ENCODE assay signal across 2 cellular contexts in the genomic region with DNA sequence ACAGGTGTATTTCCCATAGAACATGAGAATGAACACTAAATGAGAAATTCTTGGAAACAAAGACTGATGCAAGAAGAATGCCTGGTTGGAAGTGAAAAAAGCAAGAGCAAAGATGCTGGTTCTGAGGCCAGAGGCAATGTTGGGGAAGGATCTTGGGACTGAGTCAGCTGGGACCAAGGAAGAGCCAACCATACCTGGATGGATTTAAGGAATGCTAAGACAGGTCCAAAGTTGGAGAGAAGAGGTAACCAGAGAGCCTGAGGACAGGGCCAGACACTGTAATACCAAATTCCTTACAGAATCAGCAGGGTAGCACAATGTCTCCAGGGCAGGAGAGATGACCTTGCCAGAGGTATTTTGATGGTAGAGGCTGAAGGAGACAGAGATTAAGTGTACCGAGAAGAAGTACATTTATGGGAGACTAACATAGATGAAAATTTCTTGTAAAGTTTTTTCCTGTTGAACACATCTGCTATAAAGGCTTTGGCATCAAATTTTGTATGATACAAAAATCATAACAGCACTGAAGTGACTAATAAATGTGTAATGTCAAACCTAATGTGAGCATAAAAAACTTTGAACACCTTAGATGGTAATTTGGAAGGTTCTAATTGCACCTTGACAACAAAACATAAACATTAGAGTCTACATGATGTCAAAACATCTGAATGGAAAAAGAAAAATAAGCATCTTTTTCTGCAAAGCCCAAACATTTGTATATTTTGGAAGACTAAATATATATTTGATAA.
TF ChIP-seq lines count a peak whose summit lies in the region.

No MANE protein-coding gene starts in this region.

TF ChIP-seq in IMR-90, 13 proteins besides CTCF, POLR2A, EP300 and RAD21:
- no peak for TF ChIP-seq MAZ (IDR thresholded peaks at IDR 0.05; ENCODE audit: borderline replicate concordance, low read depth, low read length)
- TF ChIP-seq ELK1 (IDR thresholded peaks at IDR 0.05; ENCODE audit: borderline replicate concordance, low read depth, low read length): no peak
- no peak for TF ChIP-seq MXI1 (IDR thresholded peaks at IDR 0.05; ENCODE audit: borderline replicate concordance, low read depth, low read length)
- TF ChIP-seq USF2 (IDR thresholded peaks at IDR 0.05; ENCODE audit: low read depth, low read length): no peak
- no peak for TF ChIP-seq CEBPB (IDR thresholded peaks at IDR 0.05; ENCODE audit: low read depth, low read length)
- TF ChIP-seq RCOR1 (IDR thresholded peaks at IDR 0.05; ENCODE audit: insufficient replicate concordance, low read length): no peak
- no peak for TF ChIP-seq MAFK (IDR thresholded peaks at IDR 0.05; ENCODE audit: low read depth, low read length)
- no peak for TF ChIP-seq NFE2L2 (IDR thresholded peaks at IDR 0.05; ENCODE audit: low read depth, low read length)
- no peak for TF ChIP-seq SMC3 (IDR thresholded peaks at IDR 0.05; ENCODE audit: low read depth, low read length)
- no peak for TF ChIP-seq CHD1 (IDR thresholded peaks at IDR 0.05; ENCODE audit: low read depth, low read length)
- no peak for TF ChIP-seq FOS (IDR thresholded peaks at IDR 0.05; ENCODE audit: low read depth, low read length)
- no peak for TF ChIP-seq RFX5 (IDR thresholded peaks at IDR 0.05; ENCODE audit: low read depth, low read length)
- TF ChIP-seq BHLHE40 (IDR thresholded peaks at IDR 0.05; ENCODE audit: low read depth, low read length): no peak

TF ChIP-seq in HepG2, 621 proteins besides CTCF, POLR2A, EP300 and RAD21:
- TF ChIP-seq ZNF543 (CRISPR knock-in tag; IDR thresholded peaks at IDR 0.05): no peak
- TF ChIP-seq ZNF766 (CRISPR knock-in tag; IDR thresholded peaks at IDR 0.05; ENCODE audit: borderline replicate concordance): no peak
- no peak for TF ChIP-seq THAP11 (CRISPR knock-in tag; IDR thresholded peaks at IDR 0.05)
- no peak for TF ChIP-seq ZNF577 (CRISPR knock-in tag; IDR thresholded peaks at IDR 0.05; ENCODE audit: borderline replicate concordance, low read depth)
- no peak for TF ChIP-seq NFYC (CRISPR knock-in tag; IDR thresholded peaks at IDR 0.05)
- no peak for TF ChIP-seq ZNF275 (CRISPR knock-in tag; IDR thresholded peaks at IDR 0.05; ENCODE audit: borderline replicate concordance)
- TF ChIP-seq ZNF83 (CRISPR knock-in tag; IDR thresholded peaks at IDR 0.05; ENCODE audit: borderline replicate concordance): no peak
- no peak for TF ChIP-seq HINFP (CRISPR knock-in tag; IDR thresholded peaks at IDR 0.05; ENCODE audit: low read depth)
- no peak for TF ChIP-seq ZNF33A (CRISPR knock-in tag; IDR thresholded peaks at IDR 0.05; ENCODE audit: borderline replicate concordance)
- TF ChIP-seq ZNF12 (CRISPR knock-in tag; IDR thresholded peaks at IDR 0.05): no peak
- no peak for TF ChIP-seq ZFYVE20 (CRISPR knock-in tag; IDR thresholded peaks at IDR 0.05; ENCODE audit: borderline replicate concordance, low read depth)
